ENCODE assay signal across 20 cellular contexts in genomic region chr3:136330900-136331299, GRCh38.
"Had no signal": no experiment of that assay in that cellular context is flagged by ENCODE, and none has a peak within 500 bp of the region (broad histone marks: within the 10 kb centered on the region; RNA-seq: fewer than 3 reads in every experiment).

No MANE protein-coding gene starts in this region.

- H3K9me3 ChIP-seq: heart right ventricle, psoas muscle, right lobe of liver, stomach, thoracic aorta, transverse colon had no signal

- H3K27ac ChIP-seq: coronary artery, heart right ventricle, parathyroid adenoma, psoas muscle, right lobe of liver, stomach, thoracic aorta, transverse colon had no signal

- DNase-seq: effector CD4-positive, alpha-beta T cell; endodermal cell; heart right ventricle; islet precursor cell; mammary epithelial cell; naive thymus-derived CD4-positive, alpha-beta T cell; nephron progenitor cell; psoas muscle; retina; right lobe of liver; stimulated activated CD4-positive, alpha-beta T cell treated with anti-CD3 and anti-CD28 coated beads, Interleukin-4, amount 100 ng/mL, for 1 hour; stomach; substantia nigra; transverse colon had no signal

- H3K4me3 Mint-ChIP-seq: endodermal cell; naive thymus-derived CD4-positive, alpha-beta T cell; nephron progenitor cell; stimulated activated memory B cell treated with anti-CD40 and anti-IgM and Interleukin-4, amounts not matched to agents 10 μg/mL and 1 μg/mL and 100 μg/mL, for 72 hours had no signal

- H2AFZ ChIP-seq: parathyroid adenoma had no signal

- ATAC-seq: esophagus mucosa; heart right ventricle; left lobe of liver; naive thymus-derived CD4-positive, alpha-beta T cell; psoas muscle; right lobe of liver; stimulated activated memory B cell treated with anti-CD40 and anti-IgM and Interleukin-4, amounts not matched to agents 10 μg/mL and 1 μg/mL and 100 μg/mL, for 72 hours had no signal

- H3K27ac Mint-ChIP-seq: endodermal cell; nephron progenitor cell; stimulated activated memory B cell treated with anti-CD40 and anti-IgM and Interleukin-4, amounts not matched to agents 10 μg/mL and 1 μg/mL and 100 μg/mL, for 72 hours had no signal

- H3K4me1 Mint-ChIP-seq: endodermal cell, nephron progenitor cell had no signal

- H3K9ac ChIP-seq: parathyroid adenoma had no signal

- H3K27me3 Mint-ChIP-seq: naive thymus-derived CD4-positive, alpha-beta T cell; stimulated activated memory B cell treated with anti-CD40 and anti-IgM and Interleukin-4, amounts not matched to agents 10 μg/mL and 1 μg/mL and 100 μg/mL, for 72 hours had no signal

- H3K4me3 ChIP-seq: coronary artery, heart right ventricle, psoas muscle, right lobe of liver, stomach, thoracic aorta, transverse colon had no signal

- H3K4me1 ChIP-seq: parathyroid adenoma, psoas muscle, right lobe of liver, stomach, transverse colon had no signal

- H3K79me2 ChIP-seq: parathyroid adenoma had no signal

- H3K27me3 ChIP-seq: heart right ventricle, right lobe of liver, stomach, transverse colon had no signal

- H3K9me3 Mint-ChIP-seq: endodermal cell; stimulated activated memory B cell treated with anti-CD40 and anti-IgM and Interleukin-4, amounts not matched to agents 10 μg/mL and 1 μg/mL and 100 μg/mL, for 72 hours had no signal
